Comparison of ENCODE assay signal across 1 cellular context in the genomic region with DNA sequence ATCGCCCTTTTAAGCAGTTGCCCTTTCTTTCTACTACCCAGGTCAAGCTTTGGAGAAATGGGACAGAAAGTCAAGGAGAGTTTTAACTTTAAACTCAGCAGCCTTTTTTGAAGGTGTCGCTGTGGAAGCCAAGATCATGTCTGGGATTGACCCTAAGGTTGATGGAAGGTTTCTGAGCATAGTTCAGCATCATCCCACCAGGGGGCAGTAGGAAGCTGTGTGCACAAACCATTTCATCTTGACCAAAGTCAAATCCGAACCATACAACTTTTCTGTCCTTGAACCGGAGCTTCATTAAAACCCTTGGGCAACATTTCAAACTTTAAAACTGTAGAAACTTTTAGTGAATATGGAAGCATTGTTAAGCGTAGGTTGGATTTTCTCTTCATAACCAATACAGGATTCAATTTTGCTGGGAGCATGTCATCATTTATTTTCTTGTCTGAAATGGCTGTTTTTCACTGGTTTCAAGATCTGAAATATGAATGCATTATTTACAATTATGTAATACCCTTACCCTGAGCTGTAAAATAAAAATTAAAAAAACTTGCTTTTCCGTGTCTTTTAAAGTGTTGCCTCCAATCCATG.
TF ChIP-seq lines count a peak whose summit lies in the region.

No MANE protein-coding gene starts in this region.

TF ChIP-seq in K562, 482 proteins besides CTCF, POLR2A, EP300 and RAD21 (continued from another document):
- TF ChIP-seq, protein P1, sequence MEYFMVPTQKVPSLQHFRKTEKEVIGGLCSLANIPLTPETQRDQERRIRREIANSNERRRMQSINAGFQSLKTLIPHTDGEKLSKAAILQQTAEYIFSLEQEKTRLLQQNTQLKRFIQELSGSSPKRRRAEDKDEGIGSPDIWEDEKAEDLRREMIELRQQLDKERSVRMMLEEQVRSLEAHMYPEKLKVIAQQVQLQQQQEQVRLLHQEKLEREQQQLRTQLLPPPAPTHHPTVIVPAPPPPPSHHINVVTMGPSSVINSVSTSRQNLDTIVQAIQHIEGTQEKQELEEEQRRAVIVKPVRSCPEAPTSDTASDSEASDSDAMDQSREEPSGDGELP (CRISPR knock-in tag; IDR thresholded peaks at IDR 0.05; ENCODE audit: borderline replicate concordance) = no peak
- TF ChIP-seq, protein P2, sequence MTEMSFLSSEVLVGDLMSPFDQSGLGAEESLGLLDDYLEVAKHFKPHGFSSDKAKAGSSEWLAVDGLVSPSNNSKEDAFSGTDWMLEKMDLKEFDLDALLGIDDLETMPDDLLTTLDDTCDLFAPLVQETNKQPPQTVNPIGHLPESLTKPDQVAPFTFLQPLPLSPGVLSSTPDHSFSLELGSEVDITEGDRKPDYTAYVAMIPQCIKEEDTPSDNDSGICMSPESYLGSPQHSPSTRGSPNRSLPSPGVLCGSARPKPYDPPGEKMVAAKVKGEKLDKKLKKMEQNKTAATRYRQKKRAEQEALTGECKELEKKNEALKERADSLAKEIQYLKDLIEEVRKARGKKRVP (CRISPR knock-in tag; IDR thresholded peaks at IDR 0.05) = no peak
- TF ChIP-seq, protein P3, sequence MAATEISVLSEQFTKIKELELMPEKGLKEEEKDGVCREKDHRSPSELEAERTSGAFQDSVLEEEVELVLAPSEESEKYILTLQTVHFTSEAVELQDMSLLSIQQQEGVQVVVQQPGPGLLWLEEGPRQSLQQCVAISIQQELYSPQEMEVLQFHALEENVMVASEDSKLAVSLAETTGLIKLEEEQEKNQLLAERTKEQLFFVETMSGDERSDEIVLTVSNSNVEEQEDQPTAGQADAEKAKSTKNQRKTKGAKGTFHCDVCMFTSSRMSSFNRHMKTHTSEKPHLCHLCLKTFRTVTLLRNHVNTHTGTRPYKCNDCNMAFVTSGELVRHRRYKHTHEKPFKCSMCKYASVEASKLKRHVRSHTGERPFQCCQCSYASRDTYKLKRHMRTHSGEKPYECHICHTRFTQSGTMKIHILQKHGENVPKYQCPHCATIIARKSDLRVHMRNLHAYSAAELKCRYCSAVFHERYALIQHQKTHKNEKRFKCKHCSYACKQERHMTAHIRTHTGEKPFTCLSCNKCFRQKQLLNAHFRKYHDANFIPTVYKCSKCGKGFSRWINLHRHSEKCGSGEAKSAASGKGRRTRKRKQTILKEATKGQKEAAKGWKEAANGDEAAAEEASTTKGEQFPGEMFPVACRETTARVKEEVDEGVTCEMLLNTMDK (IDR thresholded peaks at IDR 0.05; ENCODE audit: borderline replicate concordance, insufficient read depth, low read depth, low read length, poor library complexity, severe bottlenecking) = peak; percentile 10
- TF ChIP-seq FOXK1 (CRISPR knock-in tag; IDR thresholded peaks at IDR 0.05; ENCODE audit: borderline replicate concordance) (no peak), IFI16 (CRISPR knock-in tag; IDR thresholded peaks at IDR 0.05) (no peak), TOE1 (IDR thresholded peaks at IDR 0.05; ENCODE audit: borderline replicate concordance) (no peak), TOE1 (CRISPR knock-in tag; IDR thresholded peaks at IDR 0.05; ENCODE audit: borderline replicate concordance, low read depth) (no peak), NR1H2 (CRISPR knock-in tag; IDR thresholded peaks at IDR 0.05) (no peak), CBFB (CRISPR knock-in tag; IDR thresholded peaks at IDR 0.05) (no peak), MYNN (IDR thresholded peaks at IDR 0.05) (no peak), MYNN (CRISPR knock-in tag; IDR thresholded peaks at IDR 0.05) (no peak)
